ENCODE assay signal across 17 cellular contexts in genomic region chr3:58099850-58100249, GRCh38.
"Had no signal": no experiment of that assay in that cellular context is flagged by ENCODE, and none has a peak within 500 bp of the region (broad histone marks: within the 10 kb centered on the region; RNA-seq: fewer than 3 reads in every experiment).

No MANE protein-coding gene starts in this region.

- H3K27me3 ChIP-seq: gastrocnemius medialis, heart right ventricle, left lung, sigmoid colon had no signal

- H3K4me3 Mint-ChIP-seq: activated CD4-positive, alpha-beta memory T cell treated with anti-CD3 and anti-CD28 coated beads for 36 hours; activated naive CD4-positive, alpha-beta T cell treated with anti-CD3 and anti-CD28 coated beads, Interleukin-2, amount 10 ng/mL, durations not matched to agents 7 days and 5 days; nephron progenitor cell; T-helper 1 cell treated with Interleukin-12 subunit alpha and Interleukin-12 subunit beta and Interleukin-4 antibody, amounts not matched to agents 30 μg/mL and 1 μg/mL, for 36 hours had no signal

- H3K9me3 ChIP-seq: gastrocnemius medialis, heart right ventricle, left lung, sigmoid colon had no signal

- FAIRE-seq: colon had no signal

- DNase-seq: activated CD4-positive, alpha-beta memory T cell treated with anti-CD3 and anti-CD28 coated beads for 36 hours; activated CD4-positive, CD25-positive, alpha-beta regulatory T cell treated with anti-CD3 and anti-CD28 coated beads, Interleukin-2, amount 50 U/mL, for 72 hours; activated CD8-positive, alpha-beta memory T cell treated with anti-CD3 and anti-CD28 coated beads, Interleukin-2, amount 50 U/mL, for 4 hours; activated naive CD4-positive, alpha-beta T cell treated with anti-CD3 and anti-CD28 coated beads, Interleukin-2, amount 10 ng/mL, durations not matched to agents 7 days and 5 days; gastrocnemius medialis; heart right ventricle; islet precursor cell; left lung; mesenchymal stem cell; nephron progenitor cell; SHP77; stimulated activated CD4-positive, alpha-beta T cell treated with anti-CD3 and anti-CD28 coated beads, Interleukin-12 subunit alpha, Interleukin-12 subunit beta, amount 100 ng/mL, for 4 hours; stimulated activated naive CD4-positive, alpha-beta T cell had no signal

- H3K9me3 Mint-ChIP-seq: activated CD4-positive, alpha-beta memory T cell treated with anti-CD3 and anti-CD28 coated beads for 36 hours; activated naive CD4-positive, alpha-beta T cell treated with anti-CD3 and anti-CD28 coated beads, Interleukin-2, amount 10 ng/mL, durations not matched to agents 7 days and 5 days; nephron progenitor cell; T-helper 1 cell treated with Interleukin-12 subunit alpha and Interleukin-12 subunit beta and Interleukin-4 antibody, amounts not matched to agents 30 μg/mL and 1 μg/mL, for 36 hours had no signal

- H3K4me3 ChIP-seq: gastrocnemius medialis, heart right ventricle, left lung, sigmoid colon had no signal

- H3K27me3 Mint-ChIP-seq: activated CD4-positive, alpha-beta memory T cell treated with anti-CD3 and anti-CD28 coated beads for 36 hours; activated naive CD4-positive, alpha-beta T cell treated with anti-CD3 and anti-CD28 coated beads, Interleukin-2, amount 10 ng/mL, durations not matched to agents 7 days and 5 days had no signal

- H3K4me1 ChIP-seq: left lung had no signal

- H3K27ac ChIP-seq: left lung had no signal

- H3K36me3 ChIP-seq: gastrocnemius medialis had no signal

- H3K4me1 Mint-ChIP-seq: activated naive CD4-positive, alpha-beta T cell treated with anti-CD3 and anti-CD28 coated beads, Interleukin-2, amount 10 ng/mL, durations not matched to agents 7 days and 5 days had no signal

- H3K27ac Mint-ChIP-seq: activated CD4-positive, alpha-beta memory T cell treated with anti-CD3 and anti-CD28 coated beads for 36 hours; activated naive CD4-positive, alpha-beta T cell treated with anti-CD3 and anti-CD28 coated beads, Interleukin-2, amount 10 ng/mL, durations not matched to agents 7 days and 5 days; nephron progenitor cell; T-helper 1 cell treated with Interleukin-12 subunit alpha and Interleukin-12 subunit beta and Interleukin-4 antibody, amounts not matched to agents 30 μg/mL and 1 μg/mL, for 36 hours had no signal

- ATAC-seq: gastrocnemius medialis, left lung, SK-N-SH treated with all-trans-retinoic acid at 6 μM for 48 hours had no signal
